In genomic region chr2:171999604-172000469, GRCh38 we compare ENCODE assay signal across 1 cellular context.
TF ChIP-seq lines count a peak whose summit lies in the region.

Gene METAP1D (plus strand): TSS chr2:171999953. CDS start chr2:171999970, 17 bp downstream.

TF ChIP-seq in H1, 55 proteins besides CTCF, POLR2A, EP300 and RAD21:
- peak; percentile 43 for TF ChIP-seq TAF7 (optimal IDR thresholded peaks at IDR 0.05; ENCODE audit: borderline replicate concordance, low read depth, low read length)
- peak; percentile 95 for TF ChIP-seq ASH2L (IDR thresholded peaks at IDR 0.05; ENCODE audit: low read length)
- no peak for TF ChIP-seq ZNF274 (IDR thresholded peaks at IDR 0.05; ENCODE audit: borderline replicate concordance, extremely low read depth, low read length)
- 0 out of 2 replicates have a peak, but pooled peaks have one; percentile 6 for TF ChIP-seq TCF12 (IDR thresholded peaks at IDR 0.05; ENCODE audit: low read depth, low read length)
- peak; percentile 22; the same call in 1 of the 2 replicates for TF ChIP-seq JUND (IDR thresholded peaks at IDR 0.05; ENCODE audit: low read length)
- TF ChIP-seq GABPA (IDR thresholded peaks at IDR 0.05; ENCODE audit: borderline replicate concordance, insufficient read depth, low read length), result no peak
- TF ChIP-seq SP2 (IDR thresholded peaks at IDR 0.05; ENCODE audit: low read length), result no peak
- no peak for TF ChIP-seq CTBP2 (IDR thresholded peaks at IDR 0.05; ENCODE audit: borderline replicate concordance, insufficient read depth, insufficient read length, low read length)
- TF ChIP-seq SUZ12 (IDR thresholded peaks at IDR 0.05; ENCODE audit: low read length), result no peak
- no peak for TF ChIP-seq EZH2 (IDR thresholded peaks at IDR 0.05; ENCODE audit: low read depth, low read length, severe bottlenecking)
- no peak for TF ChIP-seq CEBPB (IDR thresholded peaks at IDR 0.05; ENCODE audit: low read depth, low read length)
- peak; percentile 99 for TF ChIP-seq MAX (IDR thresholded peaks at IDR 0.05)
- TF ChIP-seq CHD2 (IDR thresholded peaks at IDR 0.05; ENCODE audit: low read length), result peak; percentile 64
- TF ChIP-seq KDM1A (IDR thresholded peaks at IDR 0.05; ENCODE audit: borderline replicate concordance, low read length), result no peak
- no peak for TF ChIP-seq NANOG (IDR thresholded peaks at IDR 0.05; ENCODE audit: insufficient read depth, low read depth, low read length, poor library complexity, severe bottlenecking)
- peak; percentile 99 for TF ChIP-seq YY1 (IDR thresholded peaks at IDR 0.05; ENCODE audit: low read depth, low read length)
- peak; percentile 89 for TF ChIP-seq TBP (IDR thresholded peaks at IDR 0.05; ENCODE audit: low read depth, low read length)
- no peak for TF ChIP-seq SIX5 (IDR thresholded peaks at IDR 0.05; ENCODE audit: low read depth, low read length)
- peak; percentile 44 to 96; a peak in 1 of 4 replicates for TF ChIP-seq HDAC2 (IDR thresholded peaks at IDR 0.05; ENCODE audit: borderline replicate concordance in 1 of 2, low read depth in 2 of 2, low read length in 2 of 2)
- peak; percentile 85; the same call in 1 of the 2 replicates for TF ChIP-seq RBBP5 (IDR thresholded peaks at IDR 0.05; ENCODE audit: borderline replicate concordance, low read depth, low read length)
- peak; percentile 94 for TF ChIP-seq TAF1 (IDR thresholded peaks at IDR 0.05; ENCODE audit: low read depth, low read length)
- TF ChIP-seq CBX5 (IDR thresholded peaks at IDR 0.05; ENCODE audit: low read depth, low read length), result no peak
- TF ChIP-seq RFX5 (IDR thresholded peaks at IDR 0.05; ENCODE audit: borderline replicate concordance, low read depth, low read length), result no peak
- TF ChIP-seq BCL11A (IDR thresholded peaks at IDR 0.05; ENCODE audit: low read depth in 2 of 2, low read length in 2 of 2), result no peak
- no peak for TF ChIP-seq JUN (IDR thresholded peaks at IDR 0.05; ENCODE audit: low read depth, low read length)
- no peak for TF ChIP-seq HDAC6 (IDR thresholded peaks at IDR 0.05; ENCODE audit: low read depth, low read length)
- TF ChIP-seq KDM5A (IDR thresholded peaks at IDR 0.05; ENCODE audit: low read length), result peak; percentile 91
- TF ChIP-seq ATF2 (IDR thresholded peaks at IDR 0.05; ENCODE audit: low read length), result 0 out of 2 replicates have a peak, but pooled peaks have one; percentile 39
- TF ChIP-seq CHD7 (IDR thresholded peaks at IDR 0.05; ENCODE audit: insufficient replicate concordance, low read length), result no peak
- peak; percentile 66 for TF ChIP-seq KDM4A (IDR thresholded peaks at IDR 0.05; ENCODE audit: low read depth, low read length, severe bottlenecking)
- TF ChIP-seq CBX8 (IDR thresholded peaks at IDR 0.05; ENCODE audit: borderline replicate concordance, low read depth, low read length), result no peak
- TF ChIP-seq BRCA1 (IDR thresholded peaks at IDR 0.05; ENCODE audit: low read depth, low read length), result no peak
- TF ChIP-seq CREB1 (IDR thresholded peaks at IDR 0.05), result no peak
- peak; percentile 84 for TF ChIP-seq E2F6 (IDR thresholded peaks at IDR 0.05)
- no peak for TF ChIP-seq SIRT6 (IDR thresholded peaks at IDR 0.05; ENCODE audit: low read length)
- no peak for TF ChIP-seq MAFK (IDR thresholded peaks at IDR 0.05; ENCODE audit: low read depth, low read length)
- no peak for TF ChIP-seq FOSL1 (IDR thresholded peaks at IDR 0.05; ENCODE audit: insufficient read depth, low read depth, low read length)
- peak; percentile 96 for TF ChIP-seq POLR2AphosphoS5 (IDR thresholded peaks at IDR 0.05; ENCODE audit: low read depth, low read length)
- TF ChIP-seq CHD1 (IDR thresholded peaks at IDR 0.05; ENCODE audit: low read depth, low read length), result no peak
- no peak for TF ChIP-seq RXRA (IDR thresholded peaks at IDR 0.05; ENCODE audit: insufficient read depth, low read depth, low read length)
- TF ChIP-seq SP4 (IDR thresholded peaks at IDR 0.05; ENCODE audit: low read length), result peak; percentile 83; the same call in 1 of the 2 replicates
- TF ChIP-seq POU5F1 (IDR thresholded peaks at IDR 0.05; ENCODE audit: low read depth, low read length), result no peak
- peak; percentile 95 for TF ChIP-seq USF2 (IDR thresholded peaks at IDR 0.05; ENCODE audit: low read length)
- peak; percentile 84 for TF ChIP-seq SAP30 (IDR thresholded peaks at IDR 0.05; ENCODE audit: insufficient read depth, insufficient replicate concordance, low read length)
- TF ChIP-seq GTF2F1 (IDR thresholded peaks at IDR 0.05; ENCODE audit: borderline replicate concordance, low read depth, low read length), result peak; percentile 40; the same call in 1 of the 2 replicates
- peak; percentile 62 for TF ChIP-seq NRF1 (IDR thresholded peaks at IDR 0.05; ENCODE audit: low read depth, low read length)
- 0 out of 2 replicates have a peak, but pooled peaks have one; percentile 32 for TF ChIP-seq SRF (IDR thresholded peaks at IDR 0.05; ENCODE audit: low read depth, low read length)
- 0 out of 2 replicates have a peak, but pooled peaks have one; percentile 36 for TF ChIP-seq SP1 (IDR thresholded peaks at IDR 0.05; ENCODE audit: low read depth, low read length)
- no peak for TF ChIP-seq TEAD4 (IDR thresholded peaks at IDR 0.05; ENCODE audit: low read depth, low read length)
- no peak for TF ChIP-seq BACH1 (IDR thresholded peaks at IDR 0.05; ENCODE audit: low read length)
- TF ChIP-seq SIN3A (conservative IDR thresholded peaks at IDR 0.05 in 1 of 2, IDR thresholded peaks at IDR 0.05 in 1 of 2; ENCODE audit: low read depth in 1 of 2, low read length in 2 of 2), result peak; percentile 71 to 96; a peak in 3 of 4 replicates
- TF ChIP-seq RNF2 (IDR thresholded peaks at IDR 0.05; ENCODE audit: borderline replicate concordance, low read depth, low read length, missing control alignments, poor library complexity, severe bottlenecking), result no peak
- TF ChIP-seq PHF8 (conservative IDR thresholded peaks at IDR 0.05; ENCODE audit: low read depth, low read length), result peak; percentile 98
- TF ChIP-seq EGR1 (IDR thresholded peaks at IDR 0.05; ENCODE audit: borderline replicate concordance, low read depth, low read length), result peak; percentile 65
- TF ChIP-seq ATF3 (IDR thresholded peaks at IDR 0.05; ENCODE audit: insufficient read depth, low read depth, low read length), result peak; percentile 49; the same call in 1 of the 2 replicates
